In genomic region chrX:23756165-23756564, GRCh38 we compare ENCODE assay signal across 8 cellular contexts. TPM values are rescaled to one million over a fixed set of nuclear protein-coding genes. Genes with fewer than 3 reads are reported as not detected.
A peak's percentile ranks its signal among the peaks of the same experiment; 100 is the strongest.
DNase-seq lines count a peak whose midpoint lies in the region; ATAC-seq, FAIRE-seq and TF ChIP-seq lines count a peak whose summit lies in the region.

No MANE protein-coding gene starts in this region.

- H3K4me2 ChIP-seq in astrocyte (ENCODE audit: low read length), result no peak overlapping the region

- peaks cover 7% of the 10 kb centered on the region for H3K4me1 ChIP-seq in astrocyte (ENCODE audit: insufficient read depth, low read length)

- H3K36me3 ChIP-seq in astrocyte (ENCODE audit: insufficient read depth, low read length), result no peaks in the 10 kb centered on the region

- H3K27ac Mint-ChIP-seq in T-helper 17 cell (no peak overlapping the region), astrocyte (ENCODE audit: unreplicated experiment) (no peak overlapping the region)

- peak; percentile 86 for ATAC-seq in GM21360 (IDR thresholded peaks at IDR 0.05; ENCODE audit: unreplicated experiment)
- peak; percentile 72 for ATAC-seq in T-helper 17 cell

- no peak overlapping the region for H3K4me3 ChIP-seq in astrocyte (ENCODE audit: insufficient read depth, low read depth, low read length)

- no peaks in the 10 kb centered on the region for H3K27me3 ChIP-seq in astrocyte (ENCODE audit: insufficient read depth, low read length)

- H3K9me3 ChIP-seq in T-helper 17 cell (ENCODE audit: control insufficient read depth, low read length, poor library complexity, severe bottlenecking), result no peaks in the 10 kb centered on the region
- no peaks in the 10 kb centered on the region for H3K9me3 ChIP-seq in astrocyte (ENCODE audit: insufficient read depth, low read depth, low read length)

- H3K36me3 Mint-ChIP-seq in T-helper 17 cell (ENCODE audit: low read depth) (no peaks in the 10 kb centered on the region), astrocyte (ENCODE audit: low read depth, unreplicated experiment) (no peaks in the 10 kb centered on the region)

- H3K9ac ChIP-seq in astrocyte (ENCODE audit: low read length), result no peak overlapping the region

- H3K79me2 ChIP-seq in astrocyte (ENCODE audit: insufficient read depth, low read length), result no peaks in the 10 kb centered on the region

- TF ChIP-seq CTCF in LNCAP (IDR thresholded peaks at IDR 0.05), result peak; percentile 51
- peak; percentile 39 for TF ChIP-seq CTCF in astrocyte (IDR thresholded peaks at IDR 0.05; ENCODE audit: insufficient read depth, low read depth, low read length)

- peaks cover 3% of the 10 kb centered on the region for H3K4me1 Mint-ChIP-seq in T-helper 17 cell
- no peaks in the 10 kb centered on the region for H3K4me1 Mint-ChIP-seq in astrocyte (ENCODE audit: low read depth, unreplicated experiment)

- no peaks in the 10 kb centered on the region for H4K20me1 ChIP-seq in astrocyte (ENCODE audit: insufficient read depth, low read length)

- no peak for FAIRE-seq in astrocyte (lab: Jason Lieb, UNC)

- H3K4me3 Mint-ChIP-seq in T-helper 17 cell (no peak overlapping the region), astrocyte (ENCODE audit: unreplicated experiment) (no peak overlapping the region)

- H3K27me3 Mint-ChIP-seq in T-helper 17 cell, result no peaks in the 10 kb centered on the region
- H3K27me3 Mint-ChIP-seq in astrocyte (ENCODE audit: low read depth, unreplicated experiment), result no peaks in the 10 kb centered on the region

- no peak overlapping the region for H3K27ac ChIP-seq in astrocyte (ENCODE audit: low read depth, low read length)

- DNase-seq in D341Med (ENCODE audit: low spot score), result peak; percentile 43
- peak; percentile 19 to 41 (median 23) for DNase-seq in T-helper 17 cell
- peak; percentile 5 for DNase-seq in astrocyte (ENCODE audit: low read depth)
- peak; percentile 5 for DNase-seq in kidney glomerular epithelial cell (lab: John Stamatoyannopoulos, UW)
- DNase-seq in stimulated activated CD4-positive, alpha-beta T cell treated with anti-CD3 and anti-CD28 coated beads, TNF-alpha, amount 100 ng/mL, for 4 hours (ENCODE audit: low read depth in 3 of 3), result peak in 2 of 3 experiments; percentile 37 to 51
- no peak for DNase-seq in cerebellar nuclear complex (lab: John Stamatoyannopoulos, UW)

- H3K9me3 Mint-ChIP-seq in astrocyte (ENCODE audit: unreplicated experiment), result no peaks in the 10 kb centered on the region

- H2AFZ ChIP-seq in astrocyte (ENCODE audit: low read depth, low read length), result no peak overlapping the region

RNA-seq across cellular contexts. Expression of gene ACOT9, which starts 13.1 kb away (rescaled TPM):
- total RNA-seq in T-helper 17 cell (10 to 100 TPM; 22.5 to 24.9 TPM), astrocyte (55.7 and 59.6 TPM in 2 replicates)

RNA-seq across cellular contexts. Expression of gene SAT1, which starts 26.8 kb away (rescaled TPM):
- 100 to 1,000 TPM; 362 to 368 TPM for total RNA-seq in T-helper 17 cell
- 202 and 224 TPM in 2 replicates for total RNA-seq in astrocyte

Comparison
In these comparisons a context has a peak if more than half of its experiments do, and no peak if none do; other contexts are left out.
1. DNase-seq: peak in D341Med (single experiment), T-helper 17 cell (3 of 3), astrocyte (single experiment), kidney glomerular epithelial cell (single experiment) and stimulated activated CD4-positive, alpha-beta T cell treated with anti-CD3 and anti-CD28 coated beads, TNF-alpha, amount 100 ng/mL, for 4 hours (2 of 3); none in cerebellar nuclear complex (0 of 2).